Comparison of ENCODE assay signal across 18 cellular contexts in the genomic region with DNA sequence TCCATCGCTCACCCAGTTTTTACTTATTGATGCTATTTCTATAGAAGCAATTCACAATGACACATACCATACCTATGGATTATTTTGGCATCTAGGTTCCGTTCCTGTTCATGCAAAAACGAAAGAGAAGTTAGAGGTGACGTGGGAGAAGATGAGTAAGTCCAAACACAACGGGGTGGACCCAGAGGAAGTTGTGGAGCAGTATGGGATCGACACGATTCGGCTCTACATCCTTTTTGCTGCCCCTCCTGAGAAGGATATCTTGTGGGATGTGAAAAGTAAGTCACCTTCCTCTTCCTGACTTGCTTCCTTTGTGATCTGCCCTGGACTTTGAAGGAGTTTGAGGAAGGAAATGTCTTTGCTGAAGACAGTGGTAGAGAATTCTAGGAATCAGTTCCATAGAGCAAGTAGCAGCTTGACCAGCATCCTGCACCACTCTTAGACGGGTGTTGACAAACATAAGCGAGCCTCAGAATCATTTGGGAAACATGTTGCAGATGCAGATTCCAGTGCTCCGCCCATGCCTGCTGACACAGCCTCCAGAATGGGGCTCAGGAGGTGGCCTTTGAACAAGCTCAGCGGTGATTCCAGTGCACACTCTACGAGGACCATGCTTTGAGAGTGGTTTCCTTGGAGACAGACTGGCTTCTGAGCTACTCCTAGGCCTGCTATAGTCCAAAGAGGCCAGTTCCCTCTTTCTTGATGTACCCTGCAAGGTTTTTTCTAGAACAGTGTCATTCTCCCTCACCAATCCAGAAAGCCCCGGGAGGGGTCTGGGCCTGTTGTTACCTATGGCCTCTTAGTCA.
DNase-seq lines count a peak whose midpoint lies in the region; ATAC-seq and TF ChIP-seq lines count a peak whose summit lies in the region.
"Had no signal": no experiment of that assay in that cellular context is flagged by ENCODE, and none has a peak within 500 bp of the region (broad histone marks: within the 10 kb centered on the region; RNA-seq: fewer than 3 reads in every experiment).

No MANE protein-coding gene starts in this region.

- no peak overlapping the region for H2AFZ ChIP-seq in trophoblast cell (ENCODE audit: insufficient read depth, low read length, poor library complexity)

- H2BK12ac ChIP-seq in trophoblast cell (ENCODE audit: low read length), result no peak overlapping the region

- no peaks in the 10 kb centered on the region for H3K9me3 Mint-ChIP-seq in brain
- H3K9me3 Mint-ChIP-seq: HFFc6 had no signal

- H4K12ac ChIP-seq in trophoblast cell (ENCODE audit: low read depth, low read length), result no peak overlapping the region

- H3K27ac Mint-ChIP-seq in brain, result peak overlapping the region in 3 of 5 experiments; percentile 6 to 87 (median 34)
- H3K27ac Mint-ChIP-seq: HFFc6 had no signal

- no peaks in the 10 kb centered on the region for H3K9me3 ChIP-seq in left lung
- no peaks in the 10 kb centered on the region for H3K9me3 ChIP-seq in trophoblast cell (ENCODE audit: insufficient read depth, low read depth, low read length)
- H3K9me3 ChIP-seq: BLaER1 had no signal

- H3K27me3 ChIP-seq in left lung (no peaks in the 10 kb centered on the region), trophoblast cell (ENCODE audit: insufficient read depth, low read length) (no peaks in the 10 kb centered on the region)
- H3K27me3 ChIP-seq: BLaER1 had no signal

- TF ChIP-seq CTCF in brain (conservative IDR thresholded peaks at IDR 0.05), result no peak
- no peak for TF ChIP-seq CTCF in left lung (IDR thresholded peaks at IDR 0.05)

- H3K4me1 ChIP-seq in left lung, result peaks cover 7 to 20% of the 10 kb centered on the region in 2 donors
- no peaks in the 10 kb centered on the region for H3K4me1 ChIP-seq in trophoblast cell (ENCODE audit: control insufficient read depth in 1 of 2, insufficient read depth in 2 of 2, low read length in 2 of 2)
- H3K4me1 ChIP-seq: BLaER1 had no signal

- H3K4me3 ChIP-seq in left lung (no peak overlapping the region), trophoblast cell (ENCODE audit: low read depth, low read length) (no peak overlapping the region)
- H3K4me3 ChIP-seq: BLaER1 had no signal

- no peak overlapping the region for H2BK5ac ChIP-seq in trophoblast cell (ENCODE audit: low read depth, low read length, poor library complexity)

- no CpG with 5 or more reads among the region's 14 CpGs for WGBS in trophoblast cell (ENCODE audit: extremely low coverage, insufficient coverage, insufficient read length)

- no peak overlapping the region for H3K14ac ChIP-seq in trophoblast cell (ENCODE audit: low read length)

- no peak overlapping the region for H4K91ac ChIP-seq in trophoblast cell (ENCODE audit: low read depth, low read length)

- H4K8ac ChIP-seq in trophoblast cell (ENCODE audit: low read depth, low read length), result no peak overlapping the region

- H3K4me2 ChIP-seq in trophoblast cell (ENCODE audit: low read length), result no peak overlapping the region
- H3K4me2 ChIP-seq: BLaER1 had no signal

- H3K36me3 ChIP-seq in left lung, result peaks cover 0 to 53% of the 10 kb centered on the region in 2 donors
- peaks cover 22 to 35% of the 10 kb centered on the region in 2 experiments for H3K36me3 ChIP-seq in trophoblast cell (ENCODE audit: control insufficient read depth in 1 of 2, insufficient read depth in 2 of 2, low read length in 2 of 2)

- no peak overlapping the region for H3K18ac ChIP-seq in trophoblast cell (ENCODE audit: low read length)

- peaks cover 31% of the 10 kb centered on the region for H3K4me1 Mint-ChIP-seq in brain

- H3K79me2 ChIP-seq in trophoblast cell (ENCODE audit: control insufficient read depth, insufficient read depth, low read length, poor library complexity), result no peaks in the 10 kb centered on the region

- peak overlapping the region; percentile 54 to 55 for H3K27ac ChIP-seq in left lung
- no peak overlapping the region for H3K27ac ChIP-seq in trophoblast cell (ENCODE audit: low read depth, low read length)
- H3K27ac ChIP-seq: BLaER1 had no signal

- H3K36me3 Mint-ChIP-seq in brain, result peaks cover 53% of the 10 kb centered on the region

- no peak overlapping the region for H2BK120ac ChIP-seq in trophoblast cell (ENCODE audit: insufficient read depth, low read length, poor library complexity)

- H3K4me3 Mint-ChIP-seq in brain, result no peak overlapping the region
- H3K4me3 Mint-ChIP-seq: HFFc6 had no signal

- H2AK5ac ChIP-seq in trophoblast cell (ENCODE audit: low read length), result no peak overlapping the region

- ATAC-seq in left lung (peak; percentile 68), HG03457 (IDR thresholded peaks at IDR 0.05; ENCODE audit: unreplicated experiment) (no peak), HG03097 (IDR thresholded peaks at IDR 0.05; ENCODE audit: low FRiP score, unreplicated experiment) (no peak)
- ATAC-seq: Panc1 had no signal

- no peak overlapping the region for H3K4ac ChIP-seq in trophoblast cell (ENCODE audit: low read depth, low read length)

- no peaks in the 10 kb centered on the region for H3K27me3 Mint-ChIP-seq in brain

- intact Hi-C loops in left lung (cut with DNase I), result no loop called here

- no peaks in the 10 kb centered on the region for H3K79me1 ChIP-seq in trophoblast cell (ENCODE audit: low read length)

- no peak overlapping the region for H3K23ac ChIP-seq in trophoblast cell (ENCODE audit: low read length)

- peak; percentile 64 for DNase-seq in CD1c-positive myeloid dendritic cell (ENCODE audit: extremely low spot score)
- DNase-seq in left lung, result no peak
- DNase-seq in trophoblast cell, result peak; percentile 67 to 82
- DNase-seq in NCI-H1694 treated with DMSO at 0.1 percent for 48 hours (lab: John Stamatoyannopoulos, UW), result no peak
- DNase-seq: DMS153, EL, HFFc6, Karpas-422, MM.1S, NCI-H1105, NCI-H187, NCI-H2171, NCI-H510A treated with DMSO at 0.1 percent for 48 hours had no signal

- no peak overlapping the region for H3K9ac ChIP-seq in trophoblast cell (ENCODE audit: low read length)
- H3K9ac ChIP-seq: BLaER1 had no signal

Comparison
In these comparisons a context has a peak if more than half of its experiments do, and no peak if none do; other contexts are left out.
1. DNase-seq: peak in CD1c-positive myeloid dendritic cell (single experiment) and trophoblast cell (2 of 2); none in left lung (0 of 2) and NCI-H1694 treated with DMSO at 0.1 percent for 48 hours (single experiment).